14 cellular contexts compared by ENCODE assay signal in the genomic region with DNA sequence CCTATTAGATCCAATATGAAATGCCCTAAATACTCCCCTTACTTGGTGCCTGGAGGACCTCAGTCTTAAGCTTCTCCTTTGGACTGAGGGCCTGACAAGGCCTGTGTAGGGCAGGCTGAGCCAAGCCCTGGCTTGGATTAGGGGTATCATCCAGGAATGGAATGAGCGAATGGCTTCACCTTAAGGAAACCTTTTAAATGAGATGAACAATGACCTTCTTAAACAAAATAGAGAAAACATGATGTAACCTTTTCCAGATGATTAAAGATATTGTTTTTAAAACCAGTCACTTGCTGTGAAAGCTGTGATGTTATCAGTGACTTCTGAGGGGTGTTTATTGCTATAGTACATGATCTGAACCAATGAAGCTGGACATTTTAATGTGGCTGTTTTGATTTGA.
"Had no signal": no experiment of that assay in that cellular context is flagged by ENCODE, and none has a peak within 500 bp of the region (broad histone marks: within the 10 kb centered on the region; RNA-seq: fewer than 3 reads in every experiment).

No MANE protein-coding gene starts in this region.

- H3K27me3 Mint-ChIP-seq: activated CD4-positive, alpha-beta T cell treated with anti-CD3 and anti-CD28 coated beads for 36 hours; activated CD8-positive, alpha-beta T cell treated with anti-CD3 and anti-CD28 coated beads for 36 hours; activated naive CD8-positive, alpha-beta T cell treated with anti-CD3 and anti-CD28 coated beads, Interleukin-2, amount 50 U/mL, for 24 hours had no signal

- ATAC-seq: activated CD4-positive, alpha-beta T cell treated with anti-CD3 and anti-CD28 coated beads for 36 hours; activated CD8-positive, alpha-beta T cell treated with anti-CD3 and anti-CD28 coated beads for 36 hours; activated naive CD8-positive, alpha-beta T cell treated with anti-CD3 and anti-CD28 coated beads, Interleukin-2, amount 50 U/mL, for 24 hours; gastroesophageal sphincter; right cardiac atrium had no signal

- H3K4me3 Mint-ChIP-seq: activated CD4-positive, alpha-beta T cell treated with anti-CD3 and anti-CD28 coated beads for 36 hours; activated CD8-positive, alpha-beta T cell treated with anti-CD3 and anti-CD28 coated beads for 36 hours; activated naive CD8-positive, alpha-beta T cell treated with anti-CD3 and anti-CD28 coated beads, Interleukin-2, amount 50 U/mL, for 24 hours; activated T-helper 1 cell treated with anti-CD3 and anti-CD28 coated beads, Interleukin-12 subunit alpha, Interleukin-12 subunit beta, Interleukin-2, Interleukin-4 antibody, amounts not matched to agents 30 ng/mL and 10 ng/mL and 1 ng/mL, durations not matched to agents 14 hours and 24 hours and 36 hours had no signal

- H3K27me3 ChIP-seq: ascending aorta, gastroesophageal sphincter, transverse colon had no signal

- DNase-seq: activated CD4-positive, alpha-beta T cell treated with anti-CD3 and anti-CD28 coated beads for 36 hours; activated CD8-positive, alpha-beta memory T cell treated with anti-CD3 and anti-CD28 coated beads, Interleukin-2, amount 50 U/mL, for 4 hours; activated CD8-positive, alpha-beta T cell treated with anti-CD3 and anti-CD28 coated beads for 36 hours; activated naive CD4-positive, alpha-beta T cell treated with Interleukin-2 at 50 U/mL for 16 hours; activated naive CD8-positive, alpha-beta T cell treated with anti-CD3 and anti-CD28 coated beads, Interleukin-2, amount 50 U/mL, for 24 hours; effector CD8-positive, alpha-beta T cell; right cardiac atrium; small intestine; SW 1271; transverse colon had no signal

- H3K4me1 Mint-ChIP-seq: activated CD4-positive, alpha-beta T cell treated with anti-CD3 and anti-CD28 coated beads for 36 hours had no signal

- H3K27ac Mint-ChIP-seq: activated CD4-positive, alpha-beta T cell treated with anti-CD3 and anti-CD28 coated beads for 36 hours; activated CD8-positive, alpha-beta T cell treated with anti-CD3 and anti-CD28 coated beads for 36 hours; activated naive CD8-positive, alpha-beta T cell treated with anti-CD3 and anti-CD28 coated beads, Interleukin-2, amount 50 U/mL, for 24 hours; activated T-helper 1 cell treated with anti-CD3 and anti-CD28 coated beads, Interleukin-12 subunit alpha, Interleukin-12 subunit beta, Interleukin-2, Interleukin-4 antibody, amounts not matched to agents 30 ng/mL and 10 ng/mL and 1 ng/mL, durations not matched to agents 14 hours and 24 hours and 36 hours had no signal

- H3K36me3 ChIP-seq: ascending aorta, gastroesophageal sphincter, transverse colon had no signal

- H3K9me3 ChIP-seq: ascending aorta, gastroesophageal sphincter, transverse colon had no signal

- H3K9me3 Mint-ChIP-seq: activated CD8-positive, alpha-beta T cell treated with anti-CD3 and anti-CD28 coated beads for 36 hours; activated naive CD8-positive, alpha-beta T cell treated with anti-CD3 and anti-CD28 coated beads, Interleukin-2, amount 50 U/mL, for 24 hours; activated T-helper 1 cell treated with anti-CD3 and anti-CD28 coated beads, Interleukin-12 subunit alpha, Interleukin-12 subunit beta, Interleukin-2, Interleukin-4 antibody, amounts not matched to agents 30 ng/mL and 10 ng/mL and 1 ng/mL, durations not matched to agents 14 hours and 24 hours and 36 hours had no signal

- H3K4me3 ChIP-seq: ascending aorta, coronary artery, gastroesophageal sphincter, transverse colon had no signal

- H3K27ac ChIP-seq: ascending aorta, coronary artery had no signal
